Comparison of ENCODE assay signal across 21 cellular contexts in the genomic region with DNA sequence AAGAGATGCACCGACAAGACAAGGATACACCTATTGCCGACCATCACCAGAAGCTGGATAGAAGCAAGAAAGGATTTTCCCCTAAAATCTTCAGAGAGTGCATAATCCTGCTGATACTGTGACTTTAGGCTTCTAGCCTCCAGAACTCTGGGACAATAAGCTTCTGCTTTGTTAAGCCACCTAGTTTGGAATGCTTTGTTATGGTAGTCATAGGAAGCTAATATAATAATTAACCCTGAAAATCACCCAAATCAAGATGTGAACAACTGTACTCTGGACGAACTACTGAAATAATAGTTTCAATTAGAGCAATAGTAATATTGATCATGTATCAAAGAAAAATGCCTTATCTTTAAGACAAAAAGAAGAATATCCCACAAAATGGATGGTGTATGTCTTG.
DNase-seq lines count a peak whose midpoint lies in the region; ATAC-seq, FAIRE-seq and TF ChIP-seq lines count a peak whose summit lies in the region.
"Had no signal": no experiment of that assay in that cellular context is flagged by ENCODE, and none has a peak within 500 bp of the region (broad histone marks: within the 10 kb centered on the region; RNA-seq: fewer than 3 reads in every experiment).

No MANE protein-coding gene starts in this region.

- H3K27ac ChIP-seq in A549: no peak overlapping the region
- H3K27ac ChIP-seq in DND-41 (ENCODE audit: low read length): no peak overlapping the region
- H3K27ac ChIP-seq: 22Rv1 had no signal

- no peak for TF ChIP-seq CTCF in A549 (IDR thresholded peaks at IDR 0.05)
- TF ChIP-seq CTCF in DND-41 (IDR thresholded peaks at IDR 0.05; ENCODE audit: borderline replicate concordance, extremely low read depth, low read length, poor library complexity, severe bottlenecking): no peak

- H3K4me2 ChIP-seq in A549 (peak overlapping the region; percentile 32; the same call in 1 of the 3 replicates), DND-41 (ENCODE audit: insufficient read depth, low read length) (no peak overlapping the region)

- H3K27me3 ChIP-seq in DND-41 (ENCODE audit: insufficient read depth, low read length, poor library complexity): no peaks in the 10 kb centered on the region

- no peak for TF ChIP-seq RAD21 in A549 (conservative IDR thresholded peaks at IDR 0.05 in 1 of 2, IDR thresholded peaks at IDR 0.05 in 1 of 2)

- ATAC-seq in A549 (no peak), DND-41 (ENCODE audit: insufficient read depth, low read depth) (no peak)
- ATAC-seq: GM12878 had no signal

- TF ChIP-seq POLR2A in A549 (IDR thresholded peaks at IDR 0.05; ENCODE audit: low read length): no peak

- FAIRE-seq in A549 (lab: Jason Lieb, UNC): no peak
- FAIRE-seq in RCC 7860 (lab: Jason Lieb, UNC): peak; percentile 69
- FAIRE-seq: A204.1, GM12878, GM19239 had no signal

- no peak overlapping the region for H3K4me3 ChIP-seq in A549
- no peak overlapping the region for H3K4me3 ChIP-seq in DND-41 (ENCODE audit: low read depth in 1 of 2, low read length in 2 of 2)
- H3K4me3 ChIP-seq: GM12878 had no signal

- H3K79me2 ChIP-seq in DND-41 (ENCODE audit: insufficient read depth, low read length): no peaks in the 10 kb centered on the region

- no peak for TF ChIP-seq EP300 in A549 (IDR thresholded peaks at IDR 0.05)

- peak overlapping the region; percentile 17 for H2AFZ ChIP-seq in DND-41 (ENCODE audit: low read depth, low read length)

- no peak for DNase-seq in A549 (ENCODE audit: low read depth in 1 of 2, low spot score in 1 of 2)
- no peak for DNase-seq in DND-41
- DNase-seq in RCC 7860 (ENCODE audit: low spot score): peak; percentile 58
- peak; percentile 61 for DNase-seq in kidney glomerular epithelial cell (lab: John Stamatoyannopoulos, UW)
- DNase-seq in activated effector memory CD4-positive, alpha-beta T cell treated with Interleukin-2 at 50 U/mL for 16 hours: no peak
- no peak for DNase-seq in stimulated activated CD4-positive, alpha-beta T cell treated with anti-CD3 and anti-CD28 coated beads, Interleukin-15, amount 100 ng/mL, for 24 hours
- DNase-seq in activated CD8-positive, alpha-beta memory T cell treated with anti-CD3 and anti-CD28 coated beads, Interleukin-2, amount 50 U/mL, for 4 hours: no peak
- no peak for DNase-seq in NCI-H748 treated with DMSO at 0.1 percent for 48 hours (lab: John Stamatoyannopoulos, UW)
- DNase-seq: C1 segment of cervical spinal cord; CD4-positive, alpha-beta memory T cell; COR-L47; DMS153; EL; GDM1; GOT3; H7; HCEC 1CT had no signal

- H3K9me3 ChIP-seq in A549: no peaks in the 10 kb centered on the region
- no peaks in the 10 kb centered on the region for H3K9me3 ChIP-seq in DND-41 (ENCODE audit: insufficient read depth, low read length, severe bottlenecking)

- H4K20me1 ChIP-seq in DND-41 (ENCODE audit: insufficient read depth, low read length): no peaks in the 10 kb centered on the region

- H3K4me1 ChIP-seq in A549 (peaks cover 6% of the 10 kb centered on the region; the same call in 1 of the 3 replicates), DND-41 (ENCODE audit: insufficient read depth, low read length) (no peaks in the 10 kb centered on the region)

- no peaks in the 10 kb centered on the region for H3K36me3 ChIP-seq in DND-41 (ENCODE audit: insufficient read depth, low read length)

- POLR2A ChIA-PET in A549 (lab: Yijun Ruan, JAX): no interaction called here

- CTCF ChIA-PET in A549 (lab: Yijun Ruan, JAX): no interaction called here

- 50% methylated on average over 3 of the region's 3 CpGs for WGBS in A549 (ENCODE audit: missing lambda C conversion rate)

- H3K9ac ChIP-seq in DND-41 (ENCODE audit: low read depth, low read length): no peak overlapping the region

TF ChIP-seq in A549, 52 proteins besides CTCF, POLR2A, EP300 and RAD21:
- no peak for TF ChIP-seq MAZ (IDR thresholded peaks at IDR 0.05; ENCODE audit: borderline replicate concordance, low read depth, low read length)
- TF ChIP-seq NFE2L2 (conservative IDR thresholded peaks at IDR 0.05; ENCODE audit: low read length): no peak
- TF ChIP-seq, protein P1, sequence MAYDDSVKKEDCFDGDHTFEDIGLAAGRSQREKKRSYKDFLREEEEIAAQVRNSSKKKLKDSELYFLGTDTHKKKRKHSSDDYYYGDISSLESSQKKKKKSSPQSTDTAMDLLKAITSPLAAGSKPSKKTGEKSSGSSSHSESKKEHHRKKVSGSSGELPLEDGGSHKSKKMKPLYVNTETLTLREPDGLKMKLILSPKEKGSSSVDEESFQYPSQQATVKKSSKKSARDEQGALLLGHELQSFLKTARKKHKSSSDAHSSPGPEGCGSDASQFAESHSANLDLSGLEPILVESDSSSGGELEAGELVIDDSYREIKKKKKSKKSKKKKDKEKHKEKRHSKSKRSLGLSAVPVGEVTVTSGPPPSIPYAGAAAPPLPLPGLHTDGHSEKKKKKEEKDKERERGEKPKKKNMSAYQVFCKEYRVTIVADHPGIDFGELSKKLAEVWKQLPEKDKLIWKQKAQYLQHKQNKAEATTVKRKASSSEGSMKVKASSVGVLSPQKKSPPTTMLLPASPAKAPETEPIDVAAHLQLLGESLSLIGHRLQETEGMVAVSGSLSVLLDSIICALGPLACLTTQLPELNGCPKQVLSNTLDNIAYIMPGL (CRISPR knock-in tag; IDR thresholded peaks at IDR 0.05; ENCODE audit: borderline replicate concordance): no peak
- TF ChIP-seq FOXS1 (CRISPR knock-in tag; IDR thresholded peaks at IDR 0.05): no peak
- TF ChIP-seq, protein P2, sequence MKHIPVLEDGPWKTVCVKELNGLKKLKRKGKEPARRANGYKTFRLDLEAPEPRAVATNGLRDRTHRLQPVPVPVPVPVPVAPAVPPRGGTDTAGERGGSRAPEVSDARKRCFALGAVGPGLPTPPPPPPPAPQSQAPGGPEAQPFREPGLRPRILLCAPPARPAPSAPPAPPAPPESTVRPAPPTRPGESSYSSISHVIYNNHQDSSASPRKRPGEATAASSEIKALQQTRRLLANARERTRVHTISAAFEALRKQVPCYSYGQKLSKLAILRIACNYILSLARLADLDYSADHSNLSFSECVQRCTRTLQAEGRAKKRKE (CRISPR knock-in tag; IDR thresholded peaks at IDR 0.05; ENCODE audit: low read depth): no peak

Comparison
In these comparisons a context has a peak if more than half of its experiments do, and no peak if none do; other contexts are left out.
1. DNase-seq: peak in RCC 7860 (single experiment) and kidney glomerular epithelial cell (single experiment); none in A549 (0 of 2), DND-41 (single experiment), activated effector memory CD4-positive, alpha-beta T cell treated with Interleukin-2 at 50 U/mL for 16 hours (single experiment), stimulated activated CD4-positive, alpha-beta T cell treated with anti-CD3 and anti-CD28 coated beads, Interleukin-15, amount 100 ng/mL, for 24 hours (single experiment), activated CD8-positive, alpha-beta memory T cell treated with anti-CD3 and anti-CD28 coated beads, Interleukin-2, amount 50 U/mL, for 4 hours (single experiment) and NCI-H748 treated with DMSO at 0.1 percent for 48 hours (single experiment).